Comparison of ENCODE assay signal across 13 cellular contexts in genomic region chr19:50640368-50640767, GRCh38. TPM values are rescaled to one million over a fixed set of nuclear protein-coding genes. Genes with fewer than 3 reads are reported as not detected.
DNase-seq lines count a peak whose midpoint lies in the region; TF ChIP-seq lines count a peak whose summit lies in the region.
"Had no signal": no experiment of that assay in that cellular context is flagged by ENCODE, and none has a peak within 500 bp of the region (broad histone marks: within the 10 kb centered on the region; RNA-seq: fewer than 3 reads in every experiment).

No MANE protein-coding gene starts in this region.

- H3K36me3 Mint-ChIP-seq in T-helper 2 cell treated with Interferon-gamma antibody and Interleukin-4, amounts not matched to agents 5 μg/mL and 100 μg/mL, for 36 hours (ENCODE audit: low read depth) = no peaks in the 10 kb centered on the region

- peak overlapping the region; percentile 76 to 100 (median 97); a peak in 21 of 22 replicates for H3K4me2 ChIP-seq in BLaER1 treated with 17β-estradiol and CSF1 and Interleukin-3, amounts not matched to agents 10 nM and 100 nM
- no peak overlapping the region for H3K4me2 ChIP-seq in neural cell (ENCODE audit: low read length)

- no peaks in the 10 kb centered on the region for H3K79me2 ChIP-seq in neural cell (replicated peaks; ENCODE audit: insufficient read depth, low read length)

- peak overlapping the region in 6 of 11 experiments; percentile 75 to 84 (median 80); a peak in 6 of 22 replicates for H3K9ac ChIP-seq in BLaER1 treated with 17β-estradiol and CSF1 and Interleukin-3, amounts not matched to agents 10 nM and 100 nM
- no peak overlapping the region for H3K9ac ChIP-seq in HUES6 (ENCODE audit: low read length)
- H3K9ac ChIP-seq in neural cell (ENCODE audit: low read length) = no peak overlapping the region

- no peak for TF ChIP-seq EP300 in neural cell (conservative IDR thresholded peaks at IDR 0.05; ENCODE audit: poor library complexity, severe bottlenecking)

- no peaks in the 10 kb centered on the region for H3K9me2 ChIP-seq in neural cell (ENCODE audit: insufficient read depth, low read length)

- peaks cover 0 to 10% (median 0%) of the 10 kb centered on the region in 11 experiments; a peak in 2 of 22 replicates for H3K27me3 ChIP-seq in BLaER1 treated with 17β-estradiol and CSF1 and Interleukin-3, amounts not matched to agents 10 nM and 100 nM
- H3K27me3 ChIP-seq in HUES6 (ENCODE audit: control insufficient read depth, insufficient read depth, low read length) (peaks cover 72% of the 10 kb centered on the region), ectodermal cell (ENCODE audit: control insufficient read depth, insufficient read depth, low read length, poor library complexity, severe bottlenecking) (peaks cover 37% of the 10 kb centered on the region), neural cell (ENCODE audit: insufficient read depth, low read depth, low read length) (peaks cover 23% of the 10 kb centered on the region)

- no peak for DNase-seq in T-helper 2 cell treated with Interferon-gamma antibody and Interleukin-4, amounts not matched to agents 5 μg/mL and 100 μg/mL, for 36 hours (ENCODE audit: low spot score)
- no peak for DNase-seq in EL
- no peak for DNase-seq in stimulated activated CD8-positive, alpha-beta memory T cell treated with anti-CD3 and anti-CD28 coated beads, Interleukin-4, amount 100 ng/mL, for 48 hours
- DNase-seq: mammary epithelial cell, SHP77 treated with DMSO at 0.1 percent for 48 hours had no signal

- H3K4me1 Mint-ChIP-seq in T-helper 2 cell treated with Interferon-gamma antibody and Interleukin-4, amounts not matched to agents 5 μg/mL and 100 μg/mL, for 36 hours (ENCODE audit: low read depth) = peaks cover 2% of the 10 kb centered on the region
- H3K4me1 Mint-ChIP-seq: activated naive CD4-positive, alpha-beta T cell treated with anti-CD3 and anti-CD28 coated beads, Interleukin-2, amount 50 U/mL, for 24 hours had no signal

- TF ChIP-seq CTCF in neural cell (IDR thresholded peaks at IDR 0.05; ENCODE audit: poor library complexity, severe bottlenecking) = no peak

- TF ChIP-seq RAD21 in neural cell (conservative IDR thresholded peaks at IDR 0.05) = no peak

- H3K27me3 Mint-ChIP-seq in T-helper 2 cell treated with Interferon-gamma antibody and Interleukin-4, amounts not matched to agents 5 μg/mL and 100 μg/mL, for 36 hours (ENCODE audit: low read depth) = peaks cover 38% of the 10 kb centered on the region

- peaks cover 2% of the 10 kb centered on the region for H3K9me3 Mint-ChIP-seq in T-helper 2 cell treated with Interferon-gamma antibody and Interleukin-4, amounts not matched to agents 5 μg/mL and 100 μg/mL, for 36 hours

- peak overlapping the region in 2 of 11 experiments; percentile 73 to 80; a peak in 3 of 22 replicates for H3K27ac ChIP-seq in BLaER1 treated with 17β-estradiol and CSF1 and Interleukin-3, amounts not matched to agents 10 nM and 100 nM
- H3K27ac ChIP-seq in HUES6 (ENCODE audit: low read depth, low read length) (no peak overlapping the region), ectodermal cell (ENCODE audit: insufficient read depth, low read depth, low read length, poor library complexity, severe bottlenecking) (no peak overlapping the region), neural cell (ENCODE audit: low read length) (no peak overlapping the region)

- H3K4me1 ChIP-seq in BLaER1 treated with 17β-estradiol and CSF1 and Interleukin-3, amounts not matched to agents 10 nM and 100 nM = peaks cover 9 to 21% (median 14%) of the 10 kb centered on the region in 10 experiments; a peak in 18 of 20 replicates
- H3K4me1 ChIP-seq in HUES6 (ENCODE audit: control insufficient read depth, insufficient read depth, low read length) (peaks cover 4% of the 10 kb centered on the region), ectodermal cell (ENCODE audit: control insufficient read depth, insufficient read depth, low read length) (no peaks in the 10 kb centered on the region)

- H3K9me3 ChIP-seq in BLaER1 treated with 17β-estradiol and CSF1 and Interleukin-3, amounts not matched to agents 10 nM and 100 nM (replicated peaks in 1 of 11) = peaks cover 0 to 4% (median 2%) of the 10 kb centered on the region in 11 experiments; a peak in 7 of 22 replicates
- peaks cover 8% of the 10 kb centered on the region; the same call in 1 of the 2 replicates for H3K9me3 ChIP-seq in HUES6 (ENCODE audit: control insufficient read depth, insufficient read depth, low read depth, low read length)
- H3K9me3 ChIP-seq in ectodermal cell (ENCODE audit: control insufficient read depth, low read length) = no peaks in the 10 kb centered on the region
- peaks cover 3% of the 10 kb centered on the region for H3K9me3 ChIP-seq in neural cell (ENCODE audit: low read length)

- no peak overlapping the region for H3K27ac Mint-ChIP-seq in T-helper 2 cell treated with Interferon-gamma antibody and Interleukin-4, amounts not matched to agents 5 μg/mL and 100 μg/mL, for 36 hours
- H3K27ac Mint-ChIP-seq: activated B cell treated with CpG ODN at 0.5 μM for 24 hours; activated CD4-positive, alpha-beta memory T cell treated with anti-CD3 and anti-CD28 coated beads for 36 hours; activated naive CD4-positive, alpha-beta T cell treated with anti-CD3 and anti-CD28 coated beads, Interleukin-2, amount 50 U/mL, for 24 hours had no signal

- no peaks in the 10 kb centered on the region for H3F3A ChIP-seq in neural cell (ENCODE audit: insufficient read depth, low read length, poor library complexity, severe bottlenecking)

- H3K4me3 Mint-ChIP-seq in T-helper 2 cell treated with Interferon-gamma antibody and Interleukin-4, amounts not matched to agents 5 μg/mL and 100 μg/mL, for 36 hours = no peak overlapping the region
- H3K4me3 Mint-ChIP-seq: activated CD4-positive, alpha-beta memory T cell treated with anti-CD3 and anti-CD28 coated beads for 36 hours; activated naive CD4-positive, alpha-beta T cell treated with anti-CD3 and anti-CD28 coated beads, Interleukin-2, amount 50 U/mL, for 24 hours had no signal

- 60 to 86% methylated on average over 1 to 2 of the region's 2 CpGs for WGBS in ectodermal cell, 2 experiments

- H3K4me3 ChIP-seq in BLaER1 treated with 17β-estradiol and CSF1 and Interleukin-3, amounts not matched to agents 10 nM and 100 nM = peak overlapping the region in 4 of 10 experiments; percentile 77 to 89 (median 86); a peak in 5 of 20 replicates
- H3K4me3 ChIP-seq in HUES6 (ENCODE audit: low read depth, low read length) = peak overlapping the region; percentile 88
- peak overlapping the region; percentile 53 for H3K4me3 ChIP-seq in ectodermal cell (ENCODE audit: insufficient read depth, low read depth, low read length)
- H3K4me3 ChIP-seq in neural cell (ENCODE audit: low read length) = peak overlapping the region; percentile 92

- H2AFZ ChIP-seq in neural cell (ENCODE audit: low read depth, low read length) = no peak overlapping the region

- no peaks in the 10 kb centered on the region for H3K36me3 ChIP-seq in BLaER1 treated with 17β-estradiol and CSF1 and Interleukin-3, amounts not matched to agents 10 nM and 100 nM
- H3K36me3 ChIP-seq in HUES6 (ENCODE audit: control insufficient read depth, insufficient read depth, low read length) (no peaks in the 10 kb centered on the region), ectodermal cell (ENCODE audit: control insufficient read depth, insufficient read depth, low read length) (no peaks in the 10 kb centered on the region), neural cell (ENCODE audit: insufficient read depth, low read length) (no peaks in the 10 kb centered on the region)

- no peaks in the 10 kb centered on the region for H4K20me1 ChIP-seq in BLaER1 treated with 17β-estradiol and CSF1 and Interleukin-3, amounts not matched to agents 10 nM and 100 nM
- no peaks in the 10 kb centered on the region for H4K20me1 ChIP-seq in neural cell (ENCODE audit: insufficient read depth)

TF ChIP-seq in neural cell, 6 proteins besides CTCF, POLR2A, EP300 and RAD21:
- TF ChIP-seq SMC3 (conservative IDR thresholded peaks at IDR 0.05; ENCODE audit: poor library complexity) (no peak), POLR2AphosphoS5 (IDR thresholded peaks at IDR 0.05) (no peak), TAF1 (IDR thresholded peaks at IDR 0.05; ENCODE audit: low read depth) (no peak), EZH2 (IDR thresholded peaks at IDR 0.05; ENCODE audit: borderline replicate concordance, insufficient read depth, low read length, poor library complexity, severe bottlenecking) (no peak), REST (IDR thresholded peaks at IDR 0.05; ENCODE audit: borderline replicate concordance) (no peak), MXI1 (conservative IDR thresholded peaks at IDR 0.05; ENCODE audit: poor library complexity, severe bottlenecking) (no peak)
TF ChIP-seq in neural cell: peak in this region for 0.

RNA-seq across cellular contexts. Expression of gene SYT3, which starts 0.7 kb away (rescaled TPM):
- 2.9 TPM for polyA plus RNA-seq in ectodermal cell (2013, experiment 1 of 4)
- 2.6 TPM for polyA plus RNA-seq in ectodermal cell (2013, experiment 2 of 4)
- 1.3 TPM for polyA plus RNA-seq in ectodermal cell (2013, experiment 3 of 4)
- 2.3 TPM for polyA plus RNA-seq in ectodermal cell (2013, experiment 4 of 4)
- polyA plus RNA-seq in neural cell = 14.8 and 18.6 TPM in 2 replicates
- 25.6 and 26.3 TPM in 2 replicates for polyA minus RNA-seq in neural cell
- polyA plus RNA-seq: fibroblast of lung, mammary epithelial cell had no signal

RNA-seq across cellular contexts. Expression of gene C19orf81, which starts 8.9 kb away (rescaled TPM):
- 2.6 TPM for polyA plus RNA-seq in ectodermal cell (2013, experiment 1 of 4)
- polyA plus RNA-seq in ectodermal cell (2013, experiment 2 of 4) = 0.84 TPM
- polyA plus RNA-seq in ectodermal cell (2013, experiment 3 of 4) = 4.3 TPM
- 5.8 TPM for polyA plus RNA-seq in ectodermal cell (2013, experiment 4 of 4)
- polyA plus RNA-seq in neural cell = 17.0 and 28.3 TPM in 2 replicates
- 2.5 and 4.4 TPM in 2 replicates for polyA minus RNA-seq in neural cell
- polyA plus RNA-seq: fibroblast of lung, mammary epithelial cell had no signal

Comparison
In these comparisons a context has a peak if more than half of its experiments do, and no peak if none do; other contexts are left out.
1. H3K9ac ChIP-seq: peak in BLaER1 treated with 17β-estradiol and CSF1 and Interleukin-3, amounts not matched to agents 10 nM and 100 nM (6 of 11); none in HUES6 (single experiment) and neural cell (single experiment).